18 cellular contexts compared by ENCODE assay signal in the genomic region with DNA sequence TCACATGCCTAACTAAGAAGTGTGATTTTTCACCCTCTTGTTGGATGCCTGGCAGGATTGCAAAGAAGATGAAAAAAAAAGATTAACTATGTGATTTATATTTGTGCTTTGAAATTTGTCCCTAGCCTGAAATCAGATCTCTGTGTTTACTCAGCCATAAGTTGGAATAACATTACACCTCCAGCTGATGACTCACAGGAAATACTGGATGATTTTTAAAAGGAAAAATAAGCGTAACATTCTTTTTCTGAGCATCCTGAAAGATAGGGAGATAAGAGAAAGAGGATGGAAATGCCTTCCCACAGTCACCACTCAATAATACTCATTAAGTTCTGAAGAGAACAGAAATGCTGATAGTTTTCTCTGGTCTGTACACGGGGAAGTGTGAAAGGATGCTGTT. TPM values are rescaled to one million over a fixed set of nuclear protein-coding genes. Genes with fewer than 3 reads are reported as not detected.
DNase-seq lines count a peak whose midpoint lies in the region; ATAC-seq and TF ChIP-seq lines count a peak whose summit lies in the region.
"Had no signal": no experiment of that assay in that cellular context is flagged by ENCODE, and none has a peak within 500 bp of the region (broad histone marks: within the 10 kb centered on the region; RNA-seq: fewer than 3 reads in every experiment).

No MANE protein-coding gene starts in this region.

- H3K27ac ChIP-seq in SK-N-SH (ENCODE audit: low read depth in 2 of 2, low read length in 1 of 2) (no peak overlapping the region), foreskin keratinocyte (no peak overlapping the region), gastroesophageal sphincter (no peak overlapping the region), hepatocyte (no peak overlapping the region)
- H3K27ac ChIP-seq: sigmoid colon, tibial artery had no signal

- 3% methylated on average over 2 of the region's 2 CpGs for whole genome bisulfite sequencing in SK-N-SH (ENCODE audit: low lambda C conversion rate)
- WGBS in gastroesophageal sphincter (ENCODE audit: low coverage in 1 of 2), 2 donors = 19 to 30% methylated on average over 2 of the region's 2 CpGs
- 30% methylated on average over 2 of the region's 2 CpGs for WGBS in hepatocyte (ENCODE audit: low lambda C conversion rate, missing lambda C conversion rate)

- CTCF ChIA-PET in SK-N-SH (lab: Yijun Ruan, JAX) = no interaction called here

- H3K27me3 ChIP-seq in SK-N-SH (ENCODE audit: insufficient read depth) (no peaks in the 10 kb centered on the region), foreskin keratinocyte (no peaks in the 10 kb centered on the region), gastroesophageal sphincter (no peaks in the 10 kb centered on the region), hepatocyte (no peaks in the 10 kb centered on the region)
- H3K27me3 ChIP-seq: sigmoid colon, tibial artery had no signal

- H3K4me1 ChIP-seq in SK-N-SH (ENCODE audit: control insufficient read depth in 1 of 2, insufficient read depth in 2 of 2, low read depth in 1 of 2, low read length in 1 of 2) = no peaks in the 10 kb centered on the region; a peak in 1 of 4 replicates
- H3K4me1 ChIP-seq in foreskin keratinocyte = peaks cover 4% of the 10 kb centered on the region
- no peaks in the 10 kb centered on the region for H3K4me1 ChIP-seq in gastroesophageal sphincter
- no peaks in the 10 kb centered on the region for H3K4me1 ChIP-seq in hepatocyte (ENCODE audit: insufficient read depth)
- H3K4me1 ChIP-seq: sigmoid colon, tibial artery had no signal

- H4K20me1 ChIP-seq in SK-N-SH (ENCODE audit: insufficient read depth) (no peaks in the 10 kb centered on the region), hepatocyte (ENCODE audit: insufficient read depth, poor library complexity, severe bottlenecking) (no peaks in the 10 kb centered on the region)

- POLR2A ChIA-PET in SK-N-SH (lab: Yijun Ruan, JAX) = no interaction called here

- H3K4me3 ChIP-seq in HFF-Myc (replicated peaks; ENCODE audit: low read depth, low read length) (no peak overlapping the region), SK-N-SH (ENCODE audit: low read depth in 2 of 2, low read length in 1 of 2) (no peak overlapping the region), gastroesophageal sphincter (no peak overlapping the region), hepatocyte (no peak overlapping the region)
- H3K4me3 ChIP-seq: sigmoid colon, tibial artery had no signal

- no peak for TF ChIP-seq EP300 in SK-N-SH (IDR thresholded peaks at IDR 0.05; ENCODE audit: borderline replicate concordance in 1 of 2, low read depth in 1 of 2, low read length in 1 of 2)
- TF ChIP-seq EP300 in gastroesophageal sphincter (IDR thresholded peaks at IDR 0.05) = no peak

- peak; percentile 71 for DNase-seq in A172 (ENCODE audit: low spot score)
- DNase-seq in HFF-Myc (ENCODE audit: extremely low read depth, low read depth) = peak; percentile 14
- DNase-seq in SK-N-SH = peak; percentile 15
- peak in 1 of 2 donors; percentile 3 for DNase-seq in foreskin keratinocyte
- no peak for DNase-seq in activated naive CD4-positive, alpha-beta T cell treated with anti-CD3 and anti-CD28 coated beads, Interleukin-2, amount 50 U/mL, for 16 hours
- DNase-seq in hepatocyte (ENCODE audit: low spot score) = no peak
- DNase-seq: activated CD4-positive, alpha-beta T cell treated with anti-CD3 and anti-CD28 coated beads for 1 hour; activated naive CD4-positive, alpha-beta T cell; CD4-positive, alpha-beta memory T cell; foreskin melanocyte; NCI-H1694; NCI-H748 treated with DMSO at 0.1 percent for 48 hours; sigmoid colon; stimulated activated CD4-positive, alpha-beta T cell treated with anti-CD3 and anti-CD28 coated beads, Interleukin-4, amount 100 ng/mL, for 4 hours; tibial artery had no signal

- H3K4me2 ChIP-seq in SK-N-SH (no peak overlapping the region), hepatocyte (no peak overlapping the region)

- H3K79me2 ChIP-seq in SK-N-SH (ENCODE audit: insufficient read depth) = no peaks in the 10 kb centered on the region
- H3K79me2 ChIP-seq in hepatocyte = no peaks in the 10 kb centered on the region

- no peak for TF ChIP-seq CTCF in HFF-Myc (IDR thresholded peaks at IDR 0.05; ENCODE audit: low read depth, low read length, missing control alignments)
- no peak for TF ChIP-seq CTCF in SK-N-SH (IDR thresholded peaks at IDR 0.05)
- TF ChIP-seq CTCF in foreskin keratinocyte (conservative IDR thresholded peaks at IDR 0.05) = no peak
- no peak for TF ChIP-seq CTCF in gastroesophageal sphincter (IDR thresholded peaks at IDR 0.05)
- no peak for TF ChIP-seq CTCF in hepatocyte (IDR thresholded peaks at IDR 0.05; ENCODE audit: poor library complexity)

- H3K36me3 ChIP-seq in SK-N-SH (replicated peaks in 1 of 2; ENCODE audit: control insufficient read depth in 1 of 2, insufficient read depth in 2 of 2, low read length in 1 of 2) (no peaks in the 10 kb centered on the region), gastroesophageal sphincter (no peaks in the 10 kb centered on the region), hepatocyte (replicated peaks; ENCODE audit: insufficient read depth, low read depth) (no peaks in the 10 kb centered on the region)
- H3K36me3 ChIP-seq: sigmoid colon, tibial artery had no signal

- TF ChIP-seq POLR2A in gastroesophageal sphincter (IDR thresholded peaks at IDR 0.05) = no peak

- H3K9me3 ChIP-seq in SK-N-SH = no peaks in the 10 kb centered on the region
- H3K9me3 ChIP-seq in gastroesophageal sphincter = no peaks in the 10 kb centered on the region
- no peaks in the 10 kb centered on the region for H3K9me3 ChIP-seq in hepatocyte (ENCODE audit: low read depth)
- H3K9me3 ChIP-seq: sigmoid colon, tibial artery had no signal

- H2AFZ ChIP-seq in SK-N-SH (ENCODE audit: low read depth) (no peak overlapping the region), hepatocyte (no peak overlapping the region)

- H3K9me2 ChIP-seq in SK-N-SH (no peaks in the 10 kb centered on the region), hepatocyte (replicated peaks; ENCODE audit: insufficient read depth) (no peaks in the 10 kb centered on the region)

- H3K9ac ChIP-seq in SK-N-SH = no peak overlapping the region

- H3F3A ChIP-seq in SK-N-SH (replicated peaks; ENCODE audit: insufficient read depth) = no peaks in the 10 kb centered on the region

- no peak for TF ChIP-seq RAD21 in SK-N-SH (IDR thresholded peaks at IDR 0.05; ENCODE audit: low read length)

- ATAC-seq in foreskin keratinocyte (peak; percentile 19), gastroesophageal sphincter (no peak), HG03442 (IDR thresholded peaks at IDR 0.05; ENCODE audit: unreplicated experiment) (no peak)

TF ChIP-seq in SK-N-SH, 30 proteins besides CTCF, POLR2A, EP300 and RAD21 (continues in another document):
- TF ChIP-seq, protein P1, sequence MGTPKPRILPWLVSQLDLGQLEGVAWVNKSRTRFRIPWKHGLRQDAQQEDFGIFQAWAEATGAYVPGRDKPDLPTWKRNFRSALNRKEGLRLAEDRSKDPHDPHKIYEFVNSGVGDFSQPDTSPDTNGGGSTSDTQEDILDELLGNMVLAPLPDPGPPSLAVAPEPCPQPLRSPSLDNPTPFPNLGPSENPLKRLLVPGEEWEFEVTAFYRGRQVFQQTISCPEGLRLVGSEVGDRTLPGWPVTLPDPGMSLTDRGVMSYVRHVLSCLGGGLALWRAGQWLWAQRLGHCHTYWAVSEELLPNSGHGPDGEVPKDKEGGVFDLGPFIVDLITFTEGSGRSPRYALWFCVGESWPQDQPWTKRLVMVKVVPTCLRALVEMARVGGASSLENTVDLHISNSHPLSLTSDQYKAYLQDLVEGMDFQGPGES (IDR thresholded peaks at IDR 0.05; ENCODE audit: low read depth, low read length) = no peak
- no peak for TF ChIP-seq GATA2 (CRISPR knock-in tag; IDR thresholded peaks at IDR 0.05)
- TF ChIP-seq, protein P2, sequence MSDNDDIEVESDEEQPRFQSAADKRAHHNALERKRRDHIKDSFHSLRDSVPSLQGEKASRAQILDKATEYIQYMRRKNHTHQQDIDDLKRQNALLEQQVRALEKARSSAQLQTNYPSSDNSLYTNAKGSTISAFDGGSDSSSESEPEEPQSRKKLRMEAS (IDR thresholded peaks at IDR 0.05; ENCODE audit: low read depth) = no peak
- TF ChIP-seq, protein P3, sequence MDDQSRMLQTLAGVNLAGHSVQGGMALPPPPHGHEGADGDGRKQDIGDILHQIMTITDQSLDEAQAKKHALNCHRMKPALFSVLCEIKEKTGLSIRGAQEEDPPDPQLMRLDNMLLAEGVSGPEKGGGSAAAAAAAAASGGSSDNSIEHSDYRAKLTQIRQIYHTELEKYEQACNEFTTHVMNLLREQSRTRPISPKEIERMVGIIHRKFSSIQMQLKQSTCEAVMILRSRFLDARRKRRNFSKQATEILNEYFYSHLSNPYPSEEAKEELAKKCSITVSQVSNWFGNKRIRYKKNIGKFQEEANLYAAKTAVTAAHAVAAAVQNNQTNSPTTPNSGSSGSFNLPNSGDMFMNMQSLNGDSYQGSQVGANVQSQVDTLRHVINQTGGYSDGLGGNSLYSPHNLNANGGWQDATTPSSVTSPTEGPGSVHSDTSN (IDR thresholded peaks at IDR 0.05) = no peak
- TF ChIP-seq MEF2A (IDR thresholded peaks at IDR 0.05; ENCODE audit: borderline replicate concordance, low read depth) = no peak
- no peak for TF ChIP-seq TAF1 (IDR thresholded peaks at IDR 0.05; ENCODE audit: borderline replicate concordance, low read depth, low read length)
- no peak for TF ChIP-seq FOXM1 (IDR thresholded peaks at IDR 0.05; ENCODE audit: low read depth)
- TF ChIP-seq RCOR1 (IDR thresholded peaks at IDR 0.05; ENCODE audit: low read length) = no peak; the same call in 1 of the 2 replicates

RNA-seq across cellular contexts. Expression of a gene that starts 37.5 kb away (rescaled TPM):
- not detected in 2 replicates for total RNA-seq in A172 (2014; rRNA removed; shearing (Covaris generic))
- 0.33 and 1.3 TPM in 2 replicates for polyA plus RNA-seq in SK-N-SH (2012; rRNA removed)
- 0.53 and 1.3 TPM in 2 replicates for polyA plus RNA-seq in SK-N-SH (2012; cell fraction: cytosol; rRNA removed)
- 0.14 and 0.65 TPM in 2 replicates for polyA plus RNA-seq in SK-N-SH (2012; cell fraction: nucleus; rRNA removed)
- 0.65 and 1.8 TPM in 2 replicates for total RNA-seq in foreskin keratinocyte
- polyA plus RNA-seq in foreskin keratinocyte = 1.5 and 2.2 TPM in 2 replicates
- total RNA-seq in gastroesophageal sphincter = 1 to 10 TPM in 1 of 4 donors, not detected in 3; 2.3 TPM
- total RNA-seq in hepatocyte = not detected in 2 replicates
- polyA plus RNA-seq in hepatocyte = 0.91 TPM in 1 of 2 replicates, not detected in the other
- total RNA-seq: CD4-positive, alpha-beta memory T cell; sigmoid colon; T-helper 2 cell treated with Interferon-gamma antibody and Interleukin-4, amounts not matched to agents 100 ng/mL and 5 ng/mL, for 36 hours had no signal
- polyA plus RNA-seq: CD4-positive, alpha-beta memory T cell had no signal

RNA-seq across cellular contexts. Expression of a gene that starts 43.9 kb away (rescaled TPM):
- 30.5 and 35.0 TPM in 2 replicates for total RNA-seq in A172 (2014; rRNA removed; shearing (Covaris generic))
- polyA plus RNA-seq in SK-N-SH (2012; rRNA removed) (3.3 and 4.4 TPM in 2 replicates), foreskin keratinocyte (7.5 and 13.4 TPM in 2 replicates), hepatocyte (10.4 and 10.7 TPM in 2 replicates)
- polyA plus RNA-seq in SK-N-SH (2012; cell fraction: cytosol; rRNA removed) = 6.2 and 6.5 TPM in 2 replicates
- polyA plus RNA-seq in SK-N-SH (2012; cell fraction: nucleus; rRNA removed) = 1.4 and 2.3 TPM in 2 replicates
- total RNA-seq in foreskin keratinocyte (20.1 and 25.7 TPM in 2 replicates), gastroesophageal sphincter (10 to 100 TPM; 16.0 to 32.4 (median 20.8) TPM), hepatocyte (10.3 and 12.6 TPM in 2 replicates)

Comparison
In these comparisons a context has a peak if more than half of its experiments do, and no peak if none do; other contexts are left out.
1. DNase-seq: peak in A172 (single experiment), HFF-Myc (single experiment) and SK-N-SH (single experiment); none in activated naive CD4-positive, alpha-beta T cell treated with anti-CD3 and anti-CD28 coated beads, Interleukin-2, amount 50 U/mL, for 16 hours (single experiment) and hepatocyte (single experiment).